7 cellular contexts compared by ENCODE assay signal in the genomic region with DNA sequence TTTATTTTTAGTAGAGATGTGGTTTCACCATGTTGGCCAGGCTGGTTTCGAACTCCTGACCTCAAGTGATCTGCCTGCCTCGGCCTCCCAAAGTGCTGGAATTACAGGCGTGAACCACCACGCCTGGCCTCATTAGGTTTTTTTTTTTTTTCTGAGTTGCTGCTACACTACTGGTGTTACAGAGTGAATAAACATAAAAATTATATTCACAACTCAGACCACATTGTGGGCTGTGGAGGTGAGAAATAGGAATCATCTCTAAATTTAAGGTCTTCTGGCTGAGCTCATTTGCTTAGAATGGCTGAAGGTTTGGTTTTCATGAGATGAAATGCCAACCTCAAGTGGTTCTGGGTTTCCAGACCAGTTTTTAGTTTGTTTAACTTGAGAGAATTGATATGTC. TPM values are rescaled to one million over a fixed set of nuclear protein-coding genes. Genes with fewer than 3 reads are reported as not detected.
DNase-seq lines count a peak whose midpoint lies in the region; ATAC-seq, FAIRE-seq and TF ChIP-seq lines count a peak whose summit lies in the region.
"Not testable (repeated sequence)": the region's sequence is repeated elsewhere in the genome, so short reads cannot be mapped to it uniquely, and the experiment has no call there.

No MANE protein-coding gene starts in this region.

- SMC1A ChIA-PET in GM12878 (lab: Charles Lee; ENCODE audit: uncharacterized antibody, unreplicated experiment) = interaction anchor here (1.0 to 2.9 kb wide), 2 partner anchors 13 to 59 kb away, joined by 3 to 11 read pairs; no protein-coding TSS in a partner anchor

- POLR2A ChIA-PET in activated CD8-positive, alpha-beta T cell treated with anti-CD3 and anti-CD28 coated beads for 36 hours (lab: Charles Lee) = not testable (repeated sequence)
- POLR2A ChIA-PET in GM12878 (lab: Charles Lee) = interaction anchor here (0.6 kb wide), 1 partner anchor 799 kb away, joined by 3 read pairs; no protein-coding TSS in a partner anchor

- peaks cover 8 to 35% (median 29%) of the 10 kb centered on the region in 10 experiments; a peak in 19 of 20 replicates for H3K4me1 ChIP-seq in BLaER1 treated with 17β-estradiol and CSF1 and Interleukin-3, amounts not matched to agents 10 nM and 100 nM
- not testable (repeated sequence) for H3K4me1 ChIP-seq in GM12878 (ENCODE audit: control insufficient read depth, insufficient read depth, low read length)

- H3K9me3 ChIP-seq in BLaER1 treated with 17β-estradiol and CSF1 and Interleukin-3, amounts not matched to agents 10 nM and 100 nM (replicated peaks in 1 of 11) = peaks cover 0 to 41% (median 28%) of the 10 kb centered on the region in 11 experiments; a peak in 16 of 22 replicates
- not testable (repeated sequence) for H3K9me3 ChIP-seq in GM12878 (replicated peaks; ENCODE audit: control insufficient read depth, insufficient read depth, low read length)

- not testable (repeated sequence) for H3K27ac ChIP-seq in BLaER1 treated with 17β-estradiol and CSF1 and Interleukin-3, amounts not matched to agents 10 nM and 100 nM; GM12878 (ENCODE audit: control insufficient read depth, insufficient read depth)

- ATAC-seq in GM21529 (IDR thresholded peaks at IDR 0.05; ENCODE audit: unreplicated experiment) (peak; percentile 26), GM12878 (peak; percentile 63)
- peak; percentile 51 for ATAC-seq in activated CD8-positive, alpha-beta T cell treated with anti-CD3 and anti-CD28 coated beads for 36 hours
- ATAC-seq in stimulated activated naive B cell treated with anti-CD40 and anti-IgM and Interleukin-4, amounts not matched to agents 10 μg/mL and 1 μg/mL and 100 μg/mL, for 72 hours (replicated peaks) = not testable (repeated sequence)

- H3K4me2 ChIP-seq in BLaER1 treated with 17β-estradiol and CSF1 and Interleukin-3, amounts not matched to agents 10 nM and 100 nM = peak overlapping the region in 6 of 11 experiments; percentile 4 to 79 (median 50); a peak in 8 of 22 replicates
- H3K4me2 ChIP-seq in GM12878 (ENCODE audit: control insufficient read depth, insufficient read depth) = not testable (repeated sequence)

- in situ Hi-C loops in GM12878 (cut with MboI) = not testable (repeated sequence)

- H3K4me3 Mint-ChIP-seq in activated CD8-positive, alpha-beta T cell treated with anti-CD3 and anti-CD28 coated beads for 36 hours; stimulated activated naive B cell treated with anti-CD40 and anti-IgM and Interleukin-4, amounts not matched to agents 10 μg/mL and 1 μg/mL and 100 μg/mL, for 72 hours: not testable (repeated sequence)
- peak overlapping the region; percentile 22 to 63 (median 50) for H3K4me3 Mint-ChIP-seq in immature natural killer cell

- peaks cover 28 to 99% (median 61%) of the 10 kb centered on the region in 11 experiments; a peak in 20 of 22 replicates for H4K20me1 ChIP-seq in BLaER1 treated with 17β-estradiol and CSF1 and Interleukin-3, amounts not matched to agents 10 nM and 100 nM
- H4K20me1 ChIP-seq in GM12878 (ENCODE audit: control insufficient read depth, insufficient read depth) = not testable (repeated sequence)

- H3K79me2 ChIP-seq in GM12878 (ENCODE audit: control insufficient read depth, insufficient read depth, low read length) = not testable (repeated sequence)

- intact Hi-C loops in activated CD8-positive, alpha-beta T cell treated with anti-CD3 and anti-CD28 coated beads for 36 hours (cut with micrococcal nuclease); GM12878 (cut with micrococcal nuclease; ENCODE audit: unreplicated experiment): not testable (repeated sequence)

- 42% methylated on average over 4 of the region's 4 CpGs for WGBS in GM12878 (ENCODE audit: insufficient coverage, insufficient replicate concordance, low lambda C conversion rate, missing lambda C conversion rate)

- H3K4me1 Mint-ChIP-seq in activated CD8-positive, alpha-beta T cell treated with anti-CD3 and anti-CD28 coated beads for 36 hours (ENCODE audit: low read depth) = peaks cover 39% of the 10 kb centered on the region
- H3K4me1 Mint-ChIP-seq in immature natural killer cell = peaks cover 40 to 45% of the 10 kb centered on the region in 2 donors
- peaks cover 13 to 23% of the 10 kb centered on the region in 2 donors for H3K4me1 Mint-ChIP-seq in stimulated activated naive B cell treated with anti-CD40 and anti-IgM and Interleukin-4, amounts not matched to agents 10 μg/mL and 1 μg/mL and 100 μg/mL, for 72 hours

- TF ChIP-seq RAD21 in GM12878 (IDR thresholded peaks at IDR 0.05; ENCODE audit: insufficient read depth, low read depth, low read length) = not testable (repeated sequence)

- peaks cover 10 to 80% (median 43%) of the 10 kb centered on the region in 11 experiments; a peak in 20 of 22 replicates for H3K36me3 ChIP-seq in BLaER1 treated with 17β-estradiol and CSF1 and Interleukin-3, amounts not matched to agents 10 nM and 100 nM
- not testable (repeated sequence) for H3K36me3 ChIP-seq in GM12878 (ENCODE audit: control insufficient read depth in 2 of 2, insufficient read depth in 2 of 2, low read length in 1 of 2)

- peaks cover 42% of the 10 kb centered on the region for H3K36me3 Mint-ChIP-seq in activated CD8-positive, alpha-beta T cell treated with anti-CD3 and anti-CD28 coated beads for 36 hours (ENCODE audit: low read depth)
- H3K36me3 Mint-ChIP-seq in immature natural killer cell = peaks cover 0 to 10% (median 3%) of the 10 kb centered on the region in 3 donors
- peaks cover 11 to 13% of the 10 kb centered on the region in 2 donors for H3K36me3 Mint-ChIP-seq in stimulated activated naive B cell treated with anti-CD40 and anti-IgM and Interleukin-4, amounts not matched to agents 10 μg/mL and 1 μg/mL and 100 μg/mL, for 72 hours

- not testable (repeated sequence) for H3K27ac Mint-ChIP-seq in activated CD8-positive, alpha-beta T cell treated with anti-CD3 and anti-CD28 coated beads for 36 hours
- H3K27ac Mint-ChIP-seq in immature natural killer cell = peak overlapping the region; percentile 46 to 92 (median 84)
- peak overlapping the region; percentile 87 for H3K27ac Mint-ChIP-seq in stimulated activated naive B cell treated with anti-CD40 and anti-IgM and Interleukin-4, amounts not matched to agents 10 μg/mL and 1 μg/mL and 100 μg/mL, for 72 hours

- TF ChIP-seq EP300 in GM12878 (IDR thresholded peaks at IDR 0.05; ENCODE audit: borderline replicate concordance in 1 of 2, control insufficient read depth in 1 of 2, low read depth in 2 of 2, low read length in 2 of 2) = not testable (repeated sequence)

- not testable (repeated sequence) for H3K9ac ChIP-seq in BLaER1 treated with 17β-estradiol and CSF1 and Interleukin-3, amounts not matched to agents 10 nM and 100 nM; GM12878 (ENCODE audit: control insufficient read depth, insufficient read depth, low read length)

- not testable (repeated sequence) for TF ChIP-seq CTCF in activated CD8-positive, alpha-beta T cell treated with anti-CD3 and anti-CD28 coated beads for 36 hours (IDR thresholded peaks at IDR 0.05); GM12878 (IDR thresholded peaks at IDR 0.05 in 2 of 3, conservative IDR thresholded peaks at IDR 0.05 in 1 of 3; ENCODE audit: control insufficient read depth in 2 of 3, extremely low read depth in 1 of 3, insufficient read depth in 1 of 3, low read depth in 3 of 3, low read length in 3 of 3)

- H3K4me3 ChIP-seq in BLaER1 treated with 17β-estradiol and CSF1 and Interleukin-3, amounts not matched to agents 10 nM and 100 nM; GM12878: not testable (repeated sequence)

- not testable (repeated sequence) for DNase-seq in GM18507 (ENCODE audit: extremely low spot score, insufficient read length, low read depth); activated CD8-positive, alpha-beta T cell treated with anti-CD3 and anti-CD28 coated beads for 36 hours; GM12878 (ENCODE audit: low read depth, low spot score); stimulated activated naive B cell treated with anti-CD40 and anti-IgM and Interleukin-4, amounts not matched to agents 10 μg/mL and 1 μg/mL and 100 μg/mL, for 72 hours
- DNase-seq in immature natural killer cell = peak; percentile 63 to 73 (median 69)

- CTCF ChIA-PET in activated CD8-positive, alpha-beta T cell treated with anti-CD3 and anti-CD28 coated beads for 36 hours (lab: Charles Lee); GM12878 (lab: Yijun Ruan, JAX): not testable (repeated sequence)

- RAD21 ChIA-PET in GM12878 (lab: Charles Lee; ENCODE audit: unreplicated experiment) = interaction anchor here (1.1 kb wide), 1 partner anchor 12 kb away, joined by 5 read pairs; no protein-coding TSS in a partner anchor

- TF ChIP-seq POLR2A in GM12878 (IDR thresholded peaks at IDR 0.05; ENCODE audit: low read depth, low read length) = not testable (repeated sequence)

- not testable (repeated sequence) for H3K27me3 Mint-ChIP-seq in activated CD8-positive, alpha-beta T cell treated with anti-CD3 and anti-CD28 coated beads for 36 hours; stimulated activated naive B cell treated with anti-CD40 and anti-IgM and Interleukin-4, amounts not matched to agents 10 μg/mL and 1 μg/mL and 100 μg/mL, for 72 hours
- H3K27me3 Mint-ChIP-seq in immature natural killer cell (ENCODE audit: low read depth in 3 of 3) = peaks cover 5 to 11% (median 11%) of the 10 kb centered on the region in 3 donors

- H3K27me3 ChIP-seq in BLaER1 treated with 17β-estradiol and CSF1 and Interleukin-3, amounts not matched to agents 10 nM and 100 nM; GM12878 (replicated peaks in 1 of 2; ENCODE audit: control insufficient read depth in 2 of 2, insufficient read depth in 2 of 2, low read length in 1 of 2): not testable (repeated sequence)

- not testable (repeated sequence) for H2AFZ ChIP-seq in GM12878 (ENCODE audit: control insufficient read depth, low read depth, low read length)

- H3K9me3 Mint-ChIP-seq in activated CD8-positive, alpha-beta T cell treated with anti-CD3 and anti-CD28 coated beads for 36 hours; immature natural killer cell; stimulated activated naive B cell treated with anti-CD40 and anti-IgM and Interleukin-4, amounts not matched to agents 10 μg/mL and 1 μg/mL and 100 μg/mL, for 72 hours: not testable (repeated sequence)

- BruUV-seq in GM12878 (replicated peaks; lab: Mats Ljungman, UMichigan) = not testable (repeated sequence)

- FAIRE-seq in GM18507 (lab: Jason Lieb, UNC) = peak; percentile 24
- FAIRE-seq in GM12878 (lab: Jason Lieb, UNC) = not testable (repeated sequence)

RNA-seq across cellular contexts. Expression of a gene that starts 10.6 kb away (rescaled TPM):
- 10 to 100 TPM; 28.9 to 32.0 TPM for total RNA-seq in activated CD8-positive, alpha-beta T cell treated with anti-CD3 and anti-CD28 coated beads for 36 hours
- total RNA-seq in GM12878 (2013; cell fraction: nucleolus; rRNA removed) = 37.3 and 44.8 TPM in 2 replicates
- total RNA-seq in GM12878 (2014; rRNA removed) (12.3 TPM in 2 replicates), GM12878 (2014; rRNA removed; fragmentation: Illumina TruSeq; extraction: Trizol) (8.5 and 8.9 TPM in 2 replicates), GM12878 (2021) (26.3 and 29.5 TPM in 2 replicates)
- polyA plus RNA-seq in GM12878 (2011; ENCODE audit: low read depth) = 4.4 TPM
- polyA plus RNA-seq in GM12878 (2011; rRNA removed) (14.2 and 14.6 TPM in 2 replicates), GM12878 (2014; fragmentation: Illumina TruSeq; extraction: Trizol) (15.8 and 17.4 TPM in 2 replicates), GM12878 (2014; fragmentation: Nextera tagmentation; extraction: Ambion mirVana) (1 to 10 TPM; 4.4 to 4.9 TPM), GM12878 (2014; rRNA removed) (10.9 and 14.0 TPM in 2 replicates), GM12878 (2016; fragmentation: Nextera tagmentation; extraction: Ambion mirVana) (1 to 10 TPM; 5.6 to 7.1 TPM), immature natural killer cell (10 to 100 TPM in 1 of 3 donors, 1 to 10 TPM in 2; 6.4 to 12.6 (median 9.9) TPM)
- polyA plus RNA-seq in GM12878 (2011; cell fraction: cytosol; rRNA removed) = 17.8 and 19.9 TPM in 2 replicates
- 13.5 and 16.8 TPM in 2 replicates for polyA plus RNA-seq in GM12878 (2011; cell fraction: nucleus; rRNA removed)
- 5.9 and 6.8 TPM in 2 replicates for polyA plus RNA-seq in GM12878 (2012)
- polyA minus RNA-seq in GM12878 (2011; rRNA and poly(A)+ RNA removed) = 28.8 and 37.0 TPM in 2 replicates
- polyA minus RNA-seq in GM12878 (2011; cell fraction: cytosol; rRNA and poly(A)+ RNA removed) = 13.0 and 13.1 TPM in 2 replicates
- polyA minus RNA-seq in GM12878 (2011; cell fraction: nucleus; rRNA and poly(A)+ RNA removed) = 14.0 and 29.0 TPM in 2 replicates
